In the genomic region with DNA sequence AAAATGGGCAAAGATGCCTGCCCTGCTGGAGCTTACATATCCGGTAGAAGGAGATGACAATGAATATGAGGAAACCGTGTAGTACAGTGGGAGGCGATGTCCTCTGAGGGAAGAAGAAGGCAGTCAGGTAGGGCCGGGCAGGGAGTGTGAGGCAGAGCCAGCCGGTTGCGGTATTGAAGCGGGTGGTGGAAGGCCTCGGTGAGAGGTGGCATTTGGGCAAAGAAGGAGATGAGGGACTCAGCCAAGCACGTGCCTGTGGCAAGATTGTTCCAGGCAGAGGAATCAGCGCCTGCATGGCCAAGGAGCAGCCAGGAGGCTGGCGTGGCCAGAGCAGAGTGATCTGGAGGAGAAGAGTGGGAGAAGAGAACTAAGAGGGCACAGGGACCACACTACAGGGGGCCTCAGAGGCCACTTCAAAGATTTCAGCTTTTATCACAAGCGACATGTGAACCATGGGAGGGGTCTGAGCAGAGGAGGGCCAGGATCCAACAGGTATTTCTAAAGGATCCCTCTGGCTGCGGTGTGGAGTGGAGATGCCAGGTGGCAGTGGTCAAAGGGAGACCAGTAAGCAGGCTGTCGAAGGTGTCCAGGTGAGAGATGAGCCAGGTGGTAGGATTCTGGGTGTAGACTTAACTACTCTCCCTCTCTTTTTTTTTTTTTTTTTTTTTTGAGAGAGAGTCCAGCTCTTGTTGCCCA, we compare ENCODE assay signal across 15 cellular contexts. TPM values are rescaled to one million over a fixed set of nuclear protein-coding genes. Genes with fewer than 3 reads are reported as not detected.
"Had no signal": no experiment of that assay in that cellular context is flagged by ENCODE, and none has a peak within 500 bp of the region (broad histone marks: within the 10 kb centered on the region; RNA-seq: fewer than 3 reads in every experiment).

No MANE protein-coding gene starts in this region.

- H3K27me3 ChIP-seq: brain microvascular endothelial cell had no signal

- DNase-seq: activated CD4-positive, alpha-beta T cell treated with anti-CD3 and anti-CD28 coated beads, Interleukin-2, amount 50 U/mL, for 1 hour; activated effector memory CD4-positive, alpha-beta T cell treated with Interleukin-2 at 50 U/mL for 16 hours; brain microvascular endothelial cell; dermis blood vessel endothelial cell; immature natural killer cell; left colon; T-helper 2 cell; tibial artery had no signal

- H3K4me3 ChIP-seq: smooth muscle cell, tibial artery had no signal

- FAIRE-seq: TTC549 had no signal

- H3K79me2 ChIP-seq: parathyroid adenoma had no signal

- H3K9ac ChIP-seq: parathyroid adenoma had no signal

- H3K4me3 Mint-ChIP-seq: activated naive CD4-positive, alpha-beta T cell treated with anti-CD3 and anti-CD28 coated beads, Interleukin-2, amount 50 U/mL, for 24 hours; immature natural killer cell; stimulated activated effector memory CD8-positive, alpha-beta T cell treated with anti-CD3 and anti-CD28 coated beads, Interleukin-12 subunit alpha, Interleukin-12 subunit beta, amount 100 ng/mL, for 72 hours had no signal

- H3K9me3 ChIP-seq: tibial artery had no signal

- H3K27ac Mint-ChIP-seq: activated naive CD4-positive, alpha-beta T cell treated with anti-CD3 and anti-CD28 coated beads, Interleukin-2, amount 50 U/mL, for 24 hours; immature natural killer cell; stimulated activated effector memory CD8-positive, alpha-beta T cell treated with anti-CD3 and anti-CD28 coated beads, Interleukin-12 subunit alpha, Interleukin-12 subunit beta, amount 100 ng/mL, for 72 hours had no signal

- H3K4me1 Mint-ChIP-seq: activated naive CD4-positive, alpha-beta T cell treated with anti-CD3 and anti-CD28 coated beads, Interleukin-2, amount 50 U/mL, for 24 hours; immature natural killer cell; stimulated activated effector memory CD8-positive, alpha-beta T cell treated with anti-CD3 and anti-CD28 coated beads, Interleukin-12 subunit alpha, Interleukin-12 subunit beta, amount 100 ng/mL, for 72 hours had no signal

- H3K4me1 ChIP-seq: parathyroid adenoma, tibial artery had no signal

- H2AFZ ChIP-seq: parathyroid adenoma had no signal

- H3K9me3 Mint-ChIP-seq: activated naive CD4-positive, alpha-beta T cell treated with anti-CD3 and anti-CD28 coated beads, Interleukin-2, amount 50 U/mL, for 24 hours; immature natural killer cell; stimulated activated effector memory CD8-positive, alpha-beta T cell treated with anti-CD3 and anti-CD28 coated beads, Interleukin-12 subunit alpha, Interleukin-12 subunit beta, amount 100 ng/mL, for 72 hours had no signal

- ATAC-seq: esophagus mucosa; left colon; stimulated activated effector memory CD8-positive, alpha-beta T cell treated with anti-CD3 and anti-CD28 coated beads, Interleukin-12 subunit alpha, Interleukin-12 subunit beta, amount 100 ng/mL, for 72 hours had no signal

- H3K36me3 Mint-ChIP-seq: activated naive CD4-positive, alpha-beta T cell treated with anti-CD3 and anti-CD28 coated beads, Interleukin-2, amount 50 U/mL, for 24 hours; immature natural killer cell; stimulated activated effector memory CD8-positive, alpha-beta T cell treated with anti-CD3 and anti-CD28 coated beads, Interleukin-12 subunit alpha, Interleukin-12 subunit beta, amount 100 ng/mL, for 72 hours had no signal

- H3K27ac ChIP-seq: brain microvascular endothelial cell, parathyroid adenoma, tibial artery had no signal

- H3K4me2 ChIP-seq: smooth muscle cell had no signal

RNA-seq across cellular contexts. Expression of gene MDFI, which starts 13.8 kb away (rescaled TPM):
- total RNA-seq: activated CD8-positive, alpha-beta memory T cell treated with anti-CD3 and anti-CD28 coated beads for 36 hours had no signal
- polyA plus RNA-seq: immature natural killer cell had no signal
